1 cellular context compared by ENCODE assay signal in genomic region chr16:58471209-58471975, GRCh38.
TF ChIP-seq lines count a peak whose summit lies in the region.

No MANE protein-coding gene starts in this region.

TF ChIP-seq in K562, 482 proteins besides CTCF, POLR2A, EP300 and RAD21:
- TF ChIP-seq CXXC5 (CRISPR knock-in tag; IDR thresholded peaks at IDR 0.05), result no peak
- no peak for TF ChIP-seq CHD4 (IDR thresholded peaks at IDR 0.05; ENCODE audit: insufficient read depth, insufficient replicate concordance, low read depth, low read length, poor library complexity, severe bottlenecking)
- TF ChIP-seq SMC3 (conservative IDR thresholded peaks at IDR 0.05; ENCODE audit: insufficient read depth, low read depth, low read length), result no peak
- TF ChIP-seq HDAC3 (IDR thresholded peaks at IDR 0.05; ENCODE audit: borderline replicate concordance, partially characterized antibody), result no peak
- no peak for TF ChIP-seq ZNF79 (CRISPR knock-in tag; IDR thresholded peaks at IDR 0.05; ENCODE audit: low read depth)
